ENCODE assay signal across 1 cellular context in genomic region chr6:42879372-42880239, GRCh38.
TF ChIP-seq lines count a peak whose summit lies in the region.

Gene RPL7L1, plus strand, starts transcription at chr6:42879616. Its CDS starts 295 bp downstream, at chr6:42879911.

TF ChIP-seq in HepG2, 621 proteins besides CTCF, POLR2A, EP300 and RAD21 (continued from another document and continues in another):
- TF ChIP-seq, protein P1, sequence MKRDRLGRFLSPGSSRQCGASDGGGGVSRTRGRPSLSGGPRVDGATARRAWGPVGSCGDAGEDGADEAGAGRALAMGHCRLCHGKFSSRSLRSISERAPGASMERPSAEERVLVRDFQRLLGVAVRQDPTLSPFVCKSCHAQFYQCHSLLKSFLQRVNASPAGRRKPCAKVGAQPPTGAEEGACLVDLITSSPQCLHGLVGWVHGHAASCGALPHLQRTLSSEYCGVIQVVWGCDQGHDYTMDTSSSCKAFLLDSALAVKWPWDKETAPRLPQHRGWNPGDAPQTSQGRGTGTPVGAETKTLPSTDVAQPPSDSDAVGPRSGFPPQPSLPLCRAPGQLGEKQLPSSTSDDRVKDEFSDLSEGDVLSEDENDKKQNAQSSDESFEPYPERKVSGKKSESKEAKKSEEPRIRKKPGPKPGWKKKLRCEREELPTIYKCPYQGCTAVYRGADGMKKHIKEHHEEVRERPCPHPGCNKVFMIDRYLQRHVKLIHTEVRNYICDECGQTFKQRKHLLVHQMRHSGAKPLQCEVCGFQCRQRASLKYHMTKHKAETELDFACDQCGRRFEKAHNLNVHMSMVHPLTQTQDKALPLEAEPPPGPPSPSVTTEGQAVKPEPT (CRISPR knock-in tag; IDR thresholded peaks at IDR 0.05; ENCODE audit: low read depth), result no peak
- TF ChIP-seq ZNF777 (CRISPR knock-in tag; IDR thresholded peaks at IDR 0.05) (peak; percentile 87), ZNF503 (CRISPR knock-in tag; IDR thresholded peaks at IDR 0.05) (peak; percentile 78), REPIN1 (CRISPR knock-in tag; IDR thresholded peaks at IDR 0.05; ENCODE audit: borderline replicate concordance, low read depth) (peak; percentile 82; the same call in 1 of the 2 replicates), ZNF563 (CRISPR knock-in tag; IDR thresholded peaks at IDR 0.05) (no peak; the same call in 1 of the 2 replicates), U2AF1 (optimal IDR thresholded peaks at IDR 0.05; ENCODE audit: low read depth, low read length) (no peak), HDAC2 (CRISPR knock-in tag; IDR thresholded peaks at IDR 0.05) (peak; percentile 68; the same call in 1 of the 2 replicates), SRF (IDR thresholded peaks at IDR 0.05; ENCODE audit: low read depth, low read length) (no peak), RFXAP (CRISPR knock-in tag; IDR thresholded peaks at IDR 0.05; ENCODE audit: borderline replicate concordance) (peak; percentile 91), ZNF432 (CRISPR knock-in tag; IDR thresholded peaks at IDR 0.05; ENCODE audit: borderline replicate concordance) (no peak), SAP130 (CRISPR knock-in tag; IDR thresholded peaks at IDR 0.05; ENCODE audit: low read depth) (peak; percentile 93), HDAC1 (CRISPR knock-in tag; IDR thresholded peaks at IDR 0.05) (peak; percentile 85), ZFP37 (CRISPR knock-in tag; IDR thresholded peaks at IDR 0.05; ENCODE audit: borderline replicate concordance) (peak; percentile 74), ZNF652 (CRISPR knock-in tag; IDR thresholded peaks at IDR 0.05; ENCODE audit: borderline replicate concordance, low read depth) (peak; percentile 75; the same call in 1 of the 2 replicates), SKIL (CRISPR knock-in tag; IDR thresholded peaks at IDR 0.05; ENCODE audit: borderline replicate concordance) (no peak; the same call in 1 of the 2 replicates), TCF7 (IDR thresholded peaks at IDR 0.05; ENCODE audit: low read depth) (no peak), SRSF4 (IDR thresholded peaks at IDR 0.05; ENCODE audit: low read depth, low read length, poor library complexity, severe bottlenecking) (no peak), ELF3 (CRISPR knock-in tag; IDR thresholded peaks at IDR 0.05) (peak; percentile 80; the same call in 1 of the 2 replicates), KLF13 (CRISPR knock-in tag; IDR thresholded peaks at IDR 0.05) (peak; percentile 77; the same call in 1 of the 2 replicates), ZFP36 (IDR thresholded peaks at IDR 0.05; ENCODE audit: borderline replicate concordance, low read depth, low read length, partially characterized antibody) (no peak), SOX13 (IDR thresholded peaks at IDR 0.05) (no peak), SOX13 (CRISPR knock-in tag; conservative IDR thresholded peaks at IDR 0.05 in 1 of 2, IDR thresholded peaks at IDR 0.05 in 1 of 2) (peak in 1 of 2 experiments; percentile 46; a peak in 2 of 4 replicates), WIZ (CRISPR knock-in tag; IDR thresholded peaks at IDR 0.05) (no peak), RFX5 (IDR thresholded peaks at IDR 0.05; ENCODE audit: low read depth, low read length) (peak; percentile 24; the same call in 1 of the 2 replicates), ZNF639 (CRISPR knock-in tag; conservative IDR thresholded peaks at IDR 0.05) (no peak; the same call in 1 of the 2 replicates), SP5 (CRISPR knock-in tag; IDR thresholded peaks at IDR 0.05; ENCODE audit: borderline replicate concordance, low read depth) (peak; percentile 6; the same call in 1 of the 2 replicates), EED (CRISPR knock-in tag; IDR thresholded peaks at IDR 0.05) (no peak), FOSL1 (CRISPR knock-in tag; IDR thresholded peaks at IDR 0.05; ENCODE audit: borderline replicate concordance) (peak; percentile 12; the same call in 1 of the 2 replicates), HNRNPK (IDR thresholded peaks at IDR 0.05; ENCODE audit: low read depth, low read length, poor library complexity, severe bottlenecking) (no peak), CHD2 (IDR thresholded peaks at IDR 0.05; ENCODE audit: low read depth, low read length) (no peak; the same call in 1 of the 2 replicates), NFYB (CRISPR knock-in tag; IDR thresholded peaks at IDR 0.05) (peak; percentile 32), XRCC5 (optimal IDR thresholded peaks at IDR 0.05; ENCODE audit: low read length) (peak; percentile 73), ZNF20 (CRISPR knock-in tag; IDR thresholded peaks at IDR 0.05) (no peak), ZNF552 (CRISPR knock-in tag; IDR thresholded peaks at IDR 0.05; ENCODE audit: borderline replicate concordance) (peak; percentile 84; the same call in 1 of the 2 replicates), ZKSCAN1 (IDR thresholded peaks at IDR 0.05; ENCODE audit: low read length) (peak; percentile 15; the same call in 1 of the 2 replicates), ZNF12 (CRISPR knock-in tag; IDR thresholded peaks at IDR 0.05) (peak; percentile 64; the same call in 1 of the 2 replicates), ADNP (CRISPR knock-in tag; IDR thresholded peaks at IDR 0.05) (no peak)
- TF ChIP-seq, protein P2, sequence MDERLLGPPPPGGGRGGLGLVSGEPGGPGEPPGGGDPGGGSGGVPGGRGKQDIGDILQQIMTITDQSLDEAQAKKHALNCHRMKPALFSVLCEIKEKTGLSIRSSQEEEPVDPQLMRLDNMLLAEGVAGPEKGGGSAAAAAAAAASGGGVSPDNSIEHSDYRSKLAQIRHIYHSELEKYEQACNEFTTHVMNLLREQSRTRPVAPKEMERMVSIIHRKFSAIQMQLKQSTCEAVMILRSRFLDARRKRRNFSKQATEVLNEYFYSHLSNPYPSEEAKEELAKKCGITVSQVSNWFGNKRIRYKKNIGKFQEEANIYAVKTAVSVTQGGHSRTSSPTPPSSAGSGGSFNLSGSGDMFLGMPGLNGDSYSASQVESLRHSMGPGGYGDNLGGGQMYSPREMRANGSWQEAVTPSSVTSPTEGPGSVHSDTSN (CRISPR knock-in tag; IDR thresholded peaks at IDR 0.05), result peak; percentile 10; the same call in 1 of the 2 replicates
- TF ChIP-seq, protein P3, sequence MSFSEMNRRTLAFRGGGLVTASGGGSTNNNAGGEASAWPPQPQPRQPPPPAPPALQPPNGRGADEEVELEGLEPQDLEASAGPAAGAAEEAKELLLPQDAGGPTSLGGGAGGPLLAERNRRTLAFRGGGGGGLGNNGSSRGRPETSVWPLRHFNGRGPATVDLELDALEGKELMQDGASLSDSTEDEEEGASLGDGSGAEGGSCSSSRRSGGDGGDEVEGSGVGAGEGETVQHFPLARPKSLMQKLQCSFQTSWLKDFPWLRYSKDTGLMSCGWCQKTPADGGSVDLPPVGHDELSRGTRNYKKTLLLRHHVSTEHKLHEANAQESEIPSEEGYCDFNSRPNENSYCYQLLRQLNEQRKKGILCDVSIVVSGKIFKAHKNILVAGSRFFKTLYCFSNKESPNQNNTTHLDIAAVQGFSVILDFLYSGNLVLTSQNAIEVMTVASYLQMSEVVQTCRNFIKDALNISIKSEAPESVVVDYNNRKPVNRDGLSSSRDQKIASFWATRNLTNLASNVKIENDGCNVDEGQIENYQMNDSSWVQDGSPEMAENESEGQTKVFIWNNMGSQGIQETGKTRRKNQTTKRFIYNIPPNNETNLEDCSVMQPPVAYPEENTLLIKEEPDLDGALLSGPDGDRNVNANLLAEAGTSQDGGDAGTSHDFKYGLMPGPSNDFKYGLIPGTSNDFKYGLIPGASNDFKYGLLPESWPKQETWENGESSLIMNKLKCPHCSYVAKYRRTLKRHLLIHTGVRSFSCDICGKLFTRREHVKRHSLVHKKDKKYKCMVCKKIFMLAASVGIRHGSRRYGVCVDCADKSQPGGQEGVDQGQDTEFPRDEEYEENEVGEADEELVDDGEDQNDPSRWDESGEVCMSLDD (CRISPR knock-in tag; IDR thresholded peaks at IDR 0.05; ENCODE audit: borderline replicate concordance), result peak; percentile 86; the same call in 1 of the 2 replicates
- TF ChIP-seq, protein P4, sequence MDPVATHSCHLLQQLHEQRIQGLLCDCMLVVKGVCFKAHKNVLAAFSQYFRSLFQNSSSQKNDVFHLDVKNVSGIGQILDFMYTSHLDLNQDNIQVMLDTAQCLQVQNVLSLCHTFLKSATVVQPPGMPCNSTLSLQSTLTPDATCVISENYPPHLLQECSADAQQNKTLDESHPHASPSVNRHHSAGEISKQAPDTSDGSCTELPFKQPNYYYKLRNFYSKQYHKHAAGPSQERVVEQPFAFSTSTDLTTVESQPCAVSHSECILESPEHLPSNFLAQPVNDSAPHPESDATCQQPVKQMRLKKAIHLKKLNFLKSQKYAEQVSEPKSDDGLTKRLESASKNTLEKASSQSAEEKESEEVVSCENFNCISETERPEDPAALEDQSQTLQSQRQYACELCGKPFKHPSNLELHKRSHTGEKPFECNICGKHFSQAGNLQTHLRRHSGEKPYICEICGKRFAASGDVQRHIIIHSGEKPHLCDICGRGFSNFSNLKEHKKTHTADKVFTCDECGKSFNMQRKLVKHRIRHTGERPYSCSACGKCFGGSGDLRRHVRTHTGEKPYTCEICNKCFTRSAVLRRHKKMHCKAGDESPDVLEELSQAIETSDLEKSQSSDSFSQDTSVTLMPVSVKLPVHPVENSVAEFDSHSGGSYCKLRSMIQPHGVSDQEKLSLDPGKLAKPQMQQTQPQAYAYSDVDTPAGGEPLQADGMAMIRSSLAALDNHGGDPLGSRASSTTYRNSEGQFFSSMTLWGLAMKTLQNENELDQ (CRISPR knock-in tag; IDR thresholded peaks at IDR 0.05; ENCODE audit: borderline replicate concordance), result no peak
- TF ChIP-seq, protein P5, sequence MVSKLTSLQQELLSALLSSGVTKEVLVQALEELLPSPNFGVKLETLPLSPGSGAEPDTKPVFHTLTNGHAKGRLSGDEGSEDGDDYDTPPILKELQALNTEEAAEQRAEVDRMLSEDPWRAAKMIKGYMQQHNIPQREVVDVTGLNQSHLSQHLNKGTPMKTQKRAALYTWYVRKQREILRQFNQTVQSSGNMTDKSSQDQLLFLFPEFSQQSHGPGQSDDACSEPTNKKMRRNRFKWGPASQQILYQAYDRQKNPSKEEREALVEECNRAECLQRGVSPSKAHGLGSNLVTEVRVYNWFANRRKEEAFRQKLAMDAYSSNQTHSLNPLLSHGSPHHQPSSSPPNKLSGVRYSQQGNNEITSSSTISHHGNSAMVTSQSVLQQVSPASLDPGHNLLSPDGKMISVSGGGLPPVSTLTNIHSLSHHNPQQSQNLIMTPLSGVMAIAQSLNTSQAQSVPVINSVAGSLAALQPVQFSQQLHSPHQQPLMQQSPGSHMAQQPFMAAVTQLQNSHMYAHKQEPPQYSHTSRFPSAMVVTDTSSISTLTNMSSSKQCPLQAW (CRISPR knock-in tag; IDR thresholded peaks at IDR 0.05), result peak; percentile 62
- TF ChIP-seq, protein P6, sequence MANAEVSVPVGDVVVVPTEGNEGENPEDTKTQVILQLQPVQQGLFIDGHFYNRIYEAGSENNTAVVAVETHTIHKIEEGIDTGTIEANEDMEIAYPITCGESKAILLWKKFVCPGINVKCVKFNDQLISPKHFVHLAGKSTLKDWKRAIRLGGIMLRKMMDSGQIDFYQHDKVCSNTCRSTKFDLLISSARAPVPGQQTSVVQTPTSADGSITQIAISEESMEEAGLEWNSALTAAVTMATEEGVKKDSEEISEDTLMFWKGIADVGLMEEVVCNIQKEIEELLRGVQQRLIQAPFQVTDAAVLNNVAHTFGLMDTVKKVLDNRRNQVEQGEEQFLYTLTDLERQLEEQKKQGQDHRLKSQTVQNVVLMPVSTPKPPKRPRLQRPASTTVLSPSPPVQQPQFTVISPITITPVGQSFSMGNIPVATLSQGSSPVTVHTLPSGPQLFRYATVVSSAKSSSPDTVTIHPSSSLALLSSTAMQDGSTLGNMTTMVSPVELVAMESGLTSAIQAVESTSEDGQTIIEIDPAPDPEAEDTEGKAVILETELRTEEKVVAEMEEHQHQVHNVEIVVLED (CRISPR knock-in tag; IDR thresholded peaks at IDR 0.05; ENCODE audit: borderline replicate concordance), result peak; percentile 98
- TF ChIP-seq, protein P7, sequence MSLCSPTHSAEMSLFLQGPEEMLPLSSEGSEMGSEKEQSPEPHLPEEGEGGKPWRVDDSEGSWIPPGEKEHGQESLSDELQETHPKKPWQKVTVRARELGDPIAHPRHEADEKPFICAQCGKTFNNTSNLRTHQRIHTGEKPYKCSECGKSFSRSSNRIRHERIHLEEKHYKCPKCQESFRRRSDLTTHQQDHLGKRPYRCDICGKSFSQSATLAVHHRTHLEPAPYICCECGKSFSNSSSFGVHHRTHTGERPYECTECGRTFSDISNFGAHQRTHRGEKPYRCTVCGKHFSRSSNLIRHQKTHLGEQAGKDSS (CRISPR knock-in tag; IDR thresholded peaks at IDR 0.05; ENCODE audit: borderline replicate concordance, low read depth), result peak; percentile 58; the same call in 1 of the 2 replicates
- TF ChIP-seq, protein P8, sequence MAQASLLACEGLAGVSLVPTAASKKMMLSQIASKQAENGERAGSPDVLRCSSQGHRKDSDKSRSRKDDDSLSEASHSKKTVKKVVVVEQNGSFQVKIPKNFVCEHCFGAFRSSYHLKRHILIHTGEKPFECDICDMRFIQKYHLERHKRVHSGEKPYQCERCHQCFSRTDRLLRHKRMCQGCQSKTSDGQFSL (CRISPR knock-in tag; IDR thresholded peaks at IDR 0.05), result peak; percentile 12; the same call in 1 of the 2 replicates
